In genomic region chr2:60707750-60708371, GRCh38 we compare ENCODE assay signal across 8 cellular contexts. TPM values are rescaled to one million over a fixed set of nuclear protein-coding genes. Genes with fewer than 3 reads are reported as not detected.
DNase-seq lines count a peak whose midpoint lies in the region; ATAC-seq, FAIRE-seq and TF ChIP-seq lines count a peak whose summit lies in the region.

No MANE protein-coding gene starts in this region.

- BruUV-seq in HepG2 (replicated peaks; lab: Mats Ljungman, UMichigan), result no TSS peak

- no peaks in the 10 kb centered on the region for H4K20me1 ChIP-seq in HepG2 (ENCODE audit: insufficient read depth, low read length)

- H3K27me3 ChIP-seq in bronchial epithelial cell (ENCODE audit: control insufficient read depth, insufficient read depth, low read length), result no peaks in the 10 kb centered on the region
- peaks cover 1 to 5% of the 10 kb centered on the region in 2 experiments; a peak in 1 of 5 replicates for H3K27me3 ChIP-seq in HepG2 (ENCODE audit: control insufficient read depth in 1 of 2, insufficient read depth in 2 of 2, low read length in 2 of 2)

- no peaks in the 10 kb centered on the region for H3K9me3 ChIP-seq in HepG2 (ENCODE audit: low read length)

- CTCF ChIA-PET in HepG2 (lab: Yijun Ruan, JAX; ENCODE audit: low intra/inter-chr PET ratio, low total read pairs), result interaction anchor here (2.7 kb wide), 1 partner anchor 291 kb away, joined by 26 read pairs; no protein-coding TSS in a partner anchor

- peak; percentile 73 for DNase-seq in COLO829 (ENCODE audit: low spot score)
- peak; percentile 25 for DNase-seq in H4 (ENCODE audit: low spot score)
- DNase-seq in NCI-H748 treated with DMSO at 0.1 percent for 48 hours (lab: John Stamatoyannopoulos, UW), result peak; percentile 4
- peak; percentile 34 for DNase-seq in bronchial epithelial cell (ENCODE audit: low read depth)
- DNase-seq in HepG2 (ENCODE audit: low spot score), result peak; percentile 49
- DNase-seq in NK-92 (lab: John Stamatoyannopoulos, UW; ENCODE audit: unreplicated experiment), result no peak
- no peak for DNase-seq in DMS153 (lab: John Stamatoyannopoulos, UW)

- no peaks in the 10 kb centered on the region for H3K36me3 ChIP-seq in bronchial epithelial cell (ENCODE audit: control insufficient read depth, insufficient read depth, low read length)
- H3K36me3 ChIP-seq in HepG2 (replicated peaks in 1 of 2; ENCODE audit: control insufficient read depth in 1 of 2, insufficient read depth in 2 of 2, low read length in 2 of 2), result no peaks in the 10 kb centered on the region

- TF ChIP-seq EP300 in HepG2 (IDR thresholded peaks at IDR 0.05; ENCODE audit: low read depth in 2 of 2, low read length in 2 of 2), result no peak
- no peak for TF ChIP-seq EP300 in HepG2 (CRISPR knock-in tag; IDR thresholded peaks at IDR 0.05; ENCODE audit: borderline replicate concordance)

- H3K9ac ChIP-seq in HepG2 (ENCODE audit: insufficient read depth, low read depth, low read length), result no peak overlapping the region

- H3K4me1 ChIP-seq in HepG2 (ENCODE audit: insufficient read depth, low read length), result peaks cover 6% of the 10 kb centered on the region

- intact Hi-C loops in HepG2 (cut with micrococcal nuclease; ENCODE audit: unreplicated experiment), result loop anchor here (1.0 to 2.0 kb wide), 2 partner anchors 49 to 291 kb away; partner anchors contain the start of gene PAPOLG

- no peaks in the 10 kb centered on the region for H3K79me2 ChIP-seq in HepG2 (ENCODE audit: insufficient read depth, low read length)

- no peak overlapping the region for H3K4me3 ChIP-seq in bronchial epithelial cell (ENCODE audit: low read depth, low read length)
- H3K4me3 ChIP-seq in HepG2 (replicated peaks in 1 of 3; ENCODE audit: insufficient read depth in 1 of 3, low read depth in 2 of 3, low read length in 3 of 3), result no peak overlapping the region; a peak in 1 of 6 replicates

- TF ChIP-seq CTCF in bronchial epithelial cell (IDR thresholded peaks at IDR 0.05; ENCODE audit: insufficient read depth, low read length, severe bottlenecking) (peak; percentile 48), HepG2 (CRISPR knock-in tag; IDR thresholded peaks at IDR 0.05) (peak; percentile 68)

- peak overlapping the region; percentile 53 for H3K4me2 ChIP-seq in HepG2 (ENCODE audit: low read depth, low read length)

- FAIRE-seq in bronchial epithelial cell (lab: Jason Lieb, UNC) (no peak), HepG2 (lab: Jason Lieb, UNC) (peak; percentile 75)

- TF ChIP-seq POLR2A in HepG2 (IDR thresholded peaks at IDR 0.05; ENCODE audit: insufficient read depth in 1 of 2, low read depth in 2 of 2, low read length in 2 of 2), result no peak

- TF ChIP-seq RAD21 in HepG2 (CRISPR knock-in tag; IDR thresholded peaks at IDR 0.05), result peak; percentile 55

- H2AFZ ChIP-seq in HepG2 (ENCODE audit: low read length), result peak overlapping the region; percentile 18

- ATAC-seq in HepG2 (peak; percentile 77), HG02885 (IDR thresholded peaks at IDR 0.05; ENCODE audit: poor library complexity, unreplicated experiment) (no peak)

- WGBS in HepG2 (ENCODE audit: low lambda C conversion rate), result 13% methylated on average over 11 of the region's 11 CpGs

- H3K27ac ChIP-seq in HepG2 (ENCODE audit: extremely low read length, insufficient read depth, low read length), result no peak overlapping the region

- POLR2A ChIA-PET in HepG2 (lab: Yijun Ruan, JAX), result no interaction called here

- in situ Hi-C loops in HepG2 (cut with HindIII; ENCODE audit: extremely low pct_ligation_motif_present, low pct_unique_long_range_greater_than_20kb), result loop anchor here (5.0 kb wide), 1 partner anchor 289 kb away; no protein-coding TSS in a partner anchor

TF ChIP-seq in HepG2, 621 proteins besides CTCF, POLR2A, EP300 and RAD21 (continues in another document):
- TF ChIP-seq STAG1 (CRISPR knock-in tag; IDR thresholded peaks at IDR 0.05) (peak; percentile 73), ZNF878 (CRISPR knock-in tag; IDR thresholded peaks at IDR 0.05) (no peak), SALL1 (CRISPR knock-in tag; IDR thresholded peaks at IDR 0.05) (peak; percentile 9; the same call in 1 of the 2 replicates)
- TF ChIP-seq, protein P1, sequence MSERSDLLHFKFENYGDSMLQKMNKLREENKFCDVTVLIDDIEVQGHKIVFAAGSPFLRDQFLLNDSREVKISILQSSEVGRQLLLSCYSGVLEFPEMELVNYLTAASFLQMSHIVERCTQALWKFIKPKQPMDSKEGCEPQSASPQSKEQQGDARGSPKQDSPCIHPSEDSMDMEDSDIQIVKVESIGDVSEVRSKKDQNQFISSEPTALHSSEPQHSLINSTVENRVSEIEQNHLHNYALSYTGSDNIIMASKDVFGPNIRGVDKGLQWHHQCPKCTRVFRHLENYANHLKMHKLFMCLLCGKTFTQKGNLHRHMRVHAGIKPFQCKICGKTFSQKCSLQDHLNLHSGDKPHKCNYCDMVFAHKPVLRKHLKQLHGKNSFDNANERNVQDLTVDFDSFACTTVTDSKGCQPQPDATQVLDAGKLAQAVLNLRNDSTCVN (CRISPR knock-in tag; IDR thresholded peaks at IDR 0.05; ENCODE audit: borderline replicate concordance), result no peak
- TF ChIP-seq, protein P2, sequence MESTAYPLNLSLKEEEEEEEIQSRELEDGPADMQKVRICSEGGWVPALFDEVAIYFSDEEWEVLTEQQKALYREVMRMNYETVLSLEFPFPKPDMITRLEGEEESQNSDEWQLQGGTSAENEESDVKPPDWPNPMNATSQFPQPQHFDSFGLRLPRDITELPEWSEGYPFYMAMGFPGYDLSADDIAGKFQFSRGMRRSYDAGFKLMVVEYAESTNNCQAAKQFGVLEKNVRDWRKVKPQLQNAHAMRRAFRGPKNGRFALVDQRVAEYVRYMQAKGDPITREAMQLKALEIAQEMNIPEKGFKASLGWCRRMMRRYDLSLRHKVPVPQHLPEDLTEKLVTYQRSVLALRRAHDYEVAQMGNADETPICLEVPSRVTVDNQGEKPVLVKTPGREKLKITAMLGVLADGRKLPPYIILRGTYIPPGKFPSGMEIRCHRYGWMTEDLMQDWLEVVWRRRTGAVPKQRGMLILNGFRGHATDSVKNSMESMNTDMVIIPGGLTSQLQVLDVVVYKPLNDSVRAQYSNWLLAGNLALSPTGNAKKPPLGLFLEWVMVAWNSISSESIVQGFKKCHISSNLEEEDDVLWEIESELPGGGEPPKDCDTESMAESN (CRISPR knock-in tag; conservative IDR thresholded peaks at IDR 0.05), result 0 out of 2 replicates have a peak, but pooled peaks have one; percentile 28
- TF ChIP-seq, protein P3, sequence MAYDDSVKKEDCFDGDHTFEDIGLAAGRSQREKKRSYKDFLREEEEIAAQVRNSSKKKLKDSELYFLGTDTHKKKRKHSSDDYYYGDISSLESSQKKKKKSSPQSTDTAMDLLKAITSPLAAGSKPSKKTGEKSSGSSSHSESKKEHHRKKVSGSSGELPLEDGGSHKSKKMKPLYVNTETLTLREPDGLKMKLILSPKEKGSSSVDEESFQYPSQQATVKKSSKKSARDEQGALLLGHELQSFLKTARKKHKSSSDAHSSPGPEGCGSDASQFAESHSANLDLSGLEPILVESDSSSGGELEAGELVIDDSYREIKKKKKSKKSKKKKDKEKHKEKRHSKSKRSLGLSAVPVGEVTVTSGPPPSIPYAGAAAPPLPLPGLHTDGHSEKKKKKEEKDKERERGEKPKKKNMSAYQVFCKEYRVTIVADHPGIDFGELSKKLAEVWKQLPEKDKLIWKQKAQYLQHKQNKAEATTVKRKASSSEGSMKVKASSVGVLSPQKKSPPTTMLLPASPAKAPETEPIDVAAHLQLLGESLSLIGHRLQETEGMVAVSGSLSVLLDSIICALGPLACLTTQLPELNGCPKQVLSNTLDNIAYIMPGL (CRISPR knock-in tag; IDR thresholded peaks at IDR 0.05; ENCODE audit: borderline replicate concordance in 1 of 2, low read depth in 1 of 2), result 0 out of 4 replicates have a peak, but pooled peaks of 1 of the 2 experiments have one; percentile 30

RNA-seq across cellular contexts. Expression of gene PAPOLG, which starts 48.2 kb away (rescaled TPM):
- total RNA-seq in H4 (2014; rRNA removed; shearing (Covaris generic)), result 9.6 and 11.8 TPM in 2 replicates
- total RNA-seq in bronchial epithelial cell (8.4 and 9.7 TPM in 2 replicates), HepG2 (2016; rRNA removed; fragmentation: Illumina TruSeq; extraction: Trizol) (10.4 and 16.2 TPM in 2 replicates)
- 2.5 and 2.7 TPM in 2 replicates for total RNA-seq in HepG2 (2016; cell fraction: cytosol; rRNA removed; fragmentation: Illumina TruSeq; extraction: Trizol; ENCODE audit: low read depth)
- total RNA-seq in HepG2 (2016; cell fraction: insoluble cytoplasmic fraction; rRNA removed; fragmentation: Illumina TruSeq; extraction: Trizol), result 10.8 and 14.7 TPM in 2 replicates
- 4.9 TPM in 2 replicates for total RNA-seq in HepG2 (2016; cell fraction: membrane; rRNA removed; fragmentation: Illumina TruSeq; extraction: Trizol)
- 13.6 and 13.8 TPM in 2 replicates for total RNA-seq in HepG2 (2016; cell fraction: nucleus; rRNA removed; fragmentation: Illumina TruSeq; extraction: Trizol)
- polyA plus RNA-seq in HepG2 (2011; rRNA removed), result 7.7 and 10.1 TPM in 2 replicates
- 2.3 and 4.8 TPM in 2 replicates for polyA plus RNA-seq in HepG2 (2011; cell fraction: cytosol; rRNA removed)
- 6.5 and 6.9 TPM in 2 replicates for polyA plus RNA-seq in HepG2 (2011; cell fraction: nucleus; rRNA removed)
- polyA plus RNA-seq in HepG2 (2012), result 5.9 and 7.1 TPM in 2 replicates
- polyA plus RNA-seq in HepG2 (2016; cell fraction: cytosol; fragmentation: Illumina TruSeq; extraction: Trizol; ENCODE audit: low read depth), result 0.52 TPM in 2 replicates
- polyA plus RNA-seq in HepG2 (2016; cell fraction: insoluble cytoplasmic fraction; fragmentation: Illumina TruSeq; extraction: Trizol; ENCODE audit: low read depth), result 9.5 and 10.5 TPM in 2 replicates
- polyA plus RNA-seq in HepG2 (2016; cell fraction: membrane; fragmentation: Illumina TruSeq; extraction: Trizol; ENCODE audit: low read depth), result 1.5 and 2.2 TPM in 2 replicates
- 16.8 and 17.3 TPM in 2 replicates for polyA plus RNA-seq in HepG2 (2016; cell fraction: nucleus; fragmentation: Illumina TruSeq; extraction: Trizol; ENCODE audit: insufficient read depth, low read depth)
- 6.3 and 11.0 TPM in 2 replicates for polyA minus RNA-seq in HepG2 (2011; rRNA and poly(A)+ RNA removed; ENCODE audit: low replicate concordance)
- 9.7 and 11.3 TPM in 2 replicates for polyA minus RNA-seq in HepG2 (2011; cell fraction: cytosol; rRNA and poly(A)+ RNA removed)
- polyA minus RNA-seq in HepG2 (2011; cell fraction: nucleus; rRNA and poly(A)+ RNA removed), result 27.6 and 30.2 TPM in 2 replicates

Comparison
In these comparisons a context has a peak if more than half of its experiments do, and no peak if none do; other contexts are left out.
1. DNase-seq: peak in COLO829 (single experiment), H4 (single experiment), NCI-H748 treated with DMSO at 0.1 percent for 48 hours (single experiment), bronchial epithelial cell (single experiment) and HepG2 (single experiment); none in NK-92 (single experiment) and DMS153 (single experiment).